In the genomic region with DNA sequence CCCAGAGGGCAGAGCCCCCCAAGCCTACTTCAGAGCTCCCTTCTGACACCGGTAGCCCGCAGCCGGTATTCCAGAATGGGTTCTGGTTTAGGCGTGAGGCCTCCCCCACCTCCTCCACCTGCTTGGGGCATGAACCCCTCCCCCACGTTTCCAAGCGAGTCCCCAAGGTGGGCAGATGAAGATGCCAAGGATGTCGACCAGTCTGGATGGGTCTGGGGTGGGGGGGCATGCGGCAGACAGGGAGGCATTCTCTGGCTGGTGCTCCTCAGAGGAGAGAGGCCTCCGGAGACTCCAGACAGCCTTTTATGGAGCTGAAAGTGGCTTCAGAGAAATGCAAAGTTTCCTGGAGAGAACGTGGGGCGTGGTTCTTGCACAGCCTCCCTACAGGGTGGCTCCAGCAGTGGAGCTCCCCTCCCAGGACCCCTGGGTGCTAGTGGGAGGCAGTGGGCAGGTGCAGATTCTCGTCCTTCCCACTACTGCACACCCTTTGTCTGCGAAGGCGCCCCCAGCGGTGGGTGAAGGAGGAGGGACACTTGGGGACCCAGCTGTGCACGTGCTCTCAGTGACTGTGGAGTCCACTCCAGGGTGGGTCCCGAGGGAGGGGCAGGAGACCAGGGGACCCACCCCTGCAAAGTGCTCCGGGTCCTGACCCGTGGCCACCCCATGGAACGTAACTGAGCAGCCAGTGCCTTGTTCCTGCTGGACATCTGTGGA, we compare ENCODE assay signal across 14 cellular contexts. TPM values are rescaled to one million over a fixed set of nuclear protein-coding genes. Genes with fewer than 3 reads are reported as not detected.
DNase-seq lines count a peak whose midpoint lies in the region; ATAC-seq and TF ChIP-seq lines count a peak whose summit lies in the region.
"Had no signal": no experiment of that assay in that cellular context is flagged by ENCODE, and none has a peak within 500 bp of the region (broad histone marks: within the 10 kb centered on the region; RNA-seq: fewer than 3 reads in every experiment).

No MANE protein-coding gene starts in this region.

- peaks cover 14% of the 10 kb centered on the region for H3K4me1 Mint-ChIP-seq in CD4-positive, alpha-beta T cell (ENCODE audit: low read depth)

- TF ChIP-seq CTCF in CD4-positive, alpha-beta T cell (IDR thresholded peaks at IDR 0.05) = no peak
- peak; percentile 30 for TF ChIP-seq CTCF in brain microvascular endothelial cell (IDR thresholded peaks at IDR 0.05; ENCODE audit: low read depth, low read length, missing control alignments)

- peaks cover 15% of the 10 kb centered on the region for H3K27me3 Mint-ChIP-seq in CD4-positive, alpha-beta T cell

- DNase-seq in CD4-positive, alpha-beta T cell = no peak
- DNase-seq in brain microvascular endothelial cell = no peak
- peak; percentile 68 for DNase-seq in posterior vena cava (ENCODE audit: low spot score)
- DNase-seq in mesenteric fat pad (ENCODE audit: low spot score) = no peak
- DNase-seq in H4 (ENCODE audit: low spot score) = no peak
- no peak for DNase-seq in caudate nucleus (lab: John Stamatoyannopoulos, UW)
- DNase-seq: activated CD8-positive, alpha-beta memory T cell treated with anti-CD3 and anti-CD28 coated beads for 24 hours; NK-92 treated with Interleukin-12 subunit alpha and Interleukin-12 subunit beta, amount 100 ng/mL, for 24 hours; stimulated activated CD4-positive, alpha-beta T cell treated with anti-CD3 and anti-CD28 coated beads, Interleukin-12 subunit alpha, Interleukin-12 subunit beta, amount 100 ng/mL, for 4 hours; stimulated activated CD8-positive, alpha-beta memory T cell treated with anti-CD3 and anti-CD28 coated beads, Interleukin-4, amount 100 ng/mL, for 48 hours; T-helper 2 cell had no signal

- no peak overlapping the region for H3K27ac ChIP-seq in CD4-positive, alpha-beta T cell (ENCODE audit: low read depth, low read length)
- peak overlapping the region; percentile 54; the same call in 1 of the 2 replicates for H3K27ac ChIP-seq in HUES64 (ENCODE audit: low read depth, low read length)
- H3K27ac ChIP-seq in brain microvascular endothelial cell = no peak overlapping the region
- H3K27ac ChIP-seq in caudate nucleus (ENCODE audit: low read depth, low read length) = no peak overlapping the region

- H3K9me3 ChIP-seq in CD4-positive, alpha-beta T cell (ENCODE audit: control insufficient read depth, low read length) = no peaks in the 10 kb centered on the region
- no peaks in the 10 kb centered on the region for H3K9me3 ChIP-seq in HUES64 (ENCODE audit: insufficient read depth, low read depth, low read length)
- H3K9me3 ChIP-seq: adrenal gland had no signal

- intact Hi-C loops in CD4-positive, alpha-beta T cell (cut with DNase I, micrococcal nuclease) = loop anchor here in 1 of 2 experiments (10.0 kb wide), 1 partner anchor 680 kb away; no protein-coding TSS in a partner anchor
- intact Hi-C loops in posterior vena cava (cut with DNase I) = loop anchor here (5.0 kb wide), 2 partner anchors 348 to 353 kb away; a partner anchor contains a TSS

- no peaks in the 10 kb centered on the region for H3K36me3 Mint-ChIP-seq in CD4-positive, alpha-beta T cell (ENCODE audit: low read depth)

- no peak overlapping the region for H3K9ac ChIP-seq in HUES64 (ENCODE audit: low read depth, low read length)

- H3K4me3 ChIP-seq in HUES64 (ENCODE audit: low read length) (no peak overlapping the region), brain microvascular endothelial cell (ENCODE audit: low read depth, low read length) (no peak overlapping the region)
- H3K4me3 ChIP-seq: adrenal gland had no signal

- H3K27me3 ChIP-seq in CD4-positive, alpha-beta T cell (ENCODE audit: control insufficient read depth, insufficient read depth, low read length) = peaks cover 13% of the 10 kb centered on the region
- H3K27me3 ChIP-seq in HUES64 (ENCODE audit: insufficient read depth, low read length) = peaks cover under 1% of the 10 kb centered on the region; the same call in 1 of the 2 replicates
- no peaks in the 10 kb centered on the region for H3K27me3 ChIP-seq in brain microvascular endothelial cell (replicated peaks)
- H3K27me3 ChIP-seq: adrenal gland had no signal

- no peak for ATAC-seq in CD4-positive, alpha-beta T cell (ENCODE audit: poor library complexity)
- ATAC-seq in GM18519 (IDR thresholded peaks at IDR 0.05; ENCODE audit: low FRiP score, unreplicated experiment) = no peak

- H3K4me1 ChIP-seq in HUES64 (ENCODE audit: insufficient read depth, low read length) = peaks cover 8% of the 10 kb centered on the region; the same call in 1 of the 2 replicates

- POLR2A ChIA-PET in CD4-positive, alpha-beta T cell (lab: Charles Lee) = no interaction called here

- H3K36me3 ChIP-seq in HUES64 (ENCODE audit: insufficient read depth, low read length) = peaks cover 67% of the 10 kb centered on the region
- peaks cover 71% of the 10 kb centered on the region for H3K36me3 ChIP-seq in brain microvascular endothelial cell (replicated peaks)

- H3K27ac Mint-ChIP-seq in CD4-positive, alpha-beta T cell = no peak overlapping the region

- WGBS in HUES64 = 93% methylated on average over 20 of the region's 20 CpGs

- H3K4me3 Mint-ChIP-seq in CD4-positive, alpha-beta T cell = peak overlapping the region; percentile 13

- in situ Hi-C loops in brain microvascular endothelial cell (cut with HindIII; ENCODE audit: low pct_ligation_motif_present, low sequenced_read_pairs) = no loop called here

- no peaks in the 10 kb centered on the region for H3K9me3 Mint-ChIP-seq in CD4-positive, alpha-beta T cell

- CTCF ChIA-PET in CD4-positive, alpha-beta T cell (lab: Charles Lee) = no interaction called here

RNA-seq across cellular contexts. Expression of a gene that starts 4.2 kb away (rescaled TPM):
- 1 to 10 TPM; 1.7 to 2.4 TPM for total RNA-seq in CD4-positive, alpha-beta T cell
- 94.0 TPM for polyA plus RNA-seq in HUES64 (2013, experiment 1 of 2)
- 118 TPM for polyA plus RNA-seq in HUES64 (2013, experiment 2 of 2)
- total RNA-seq in posterior vena cava (100 to 1,000 TPM in 1 of 2 donors, 10 to 100 TPM in 1; 65.8 to 100 TPM), mesenteric fat pad (788 TPM)
- 67.5 and 80.4 TPM in 2 replicates for total RNA-seq in H4 (2014; rRNA removed; shearing (Covaris generic))

RNA-seq across cellular contexts. Expression of a gene that starts 30.0 kb away (rescaled TPM):
- 10 to 100 TPM; 33.5 to 35.5 TPM for total RNA-seq in CD4-positive, alpha-beta T cell
- polyA plus RNA-seq in HUES64 (2013, experiment 1 of 2) = 10.7 TPM
- polyA plus RNA-seq in HUES64 (2013, experiment 2 of 2) = 13.1 TPM
- 10 to 100 TPM; 17.2 to 18.5 TPM for total RNA-seq in posterior vena cava
- total RNA-seq in mesenteric fat pad = 19.2 TPM
- total RNA-seq in H4 (2014; rRNA removed; shearing (Covaris generic)) = 3.2 and 8.5 TPM in 2 replicates

RNA-seq across cellular contexts. Expression of a gene that starts 58.7 kb away (rescaled TPM):
- not detected for total RNA-seq in CD4-positive, alpha-beta T cell
- polyA plus RNA-seq in HUES64 (2013, experiment 1 of 2) = 11.6 TPM
- 12.9 TPM for polyA plus RNA-seq in HUES64 (2013, experiment 2 of 2)
- total RNA-seq in posterior vena cava = not detected
- not detected for total RNA-seq in mesenteric fat pad
- 0.17 TPM in 1 of 2 replicates, not detected in the other for total RNA-seq in H4 (2014; rRNA removed; shearing (Covaris generic))
- total RNA-seq: adrenal gland had no signal
- polyA plus RNA-seq: adrenal gland had no signal

Comparison
In these comparisons a context has a peak if more than half of its experiments do, and no peak if none do; other contexts are left out.
1. RNA of a gene that starts 4.2 kb away (total RNA-seq): 788 TPM in mesenteric fat pad (single experiment), 65.8 to 100 TPM in posterior vena cava and 67.5 to 80.4 TPM in H4; 1.7 to 2.4 TPM in CD4-positive, alpha-beta T cell; every median in the first group is over 10 times any median in the second.